ENCODE assay signal across 1 cellular context in the genomic region with DNA sequence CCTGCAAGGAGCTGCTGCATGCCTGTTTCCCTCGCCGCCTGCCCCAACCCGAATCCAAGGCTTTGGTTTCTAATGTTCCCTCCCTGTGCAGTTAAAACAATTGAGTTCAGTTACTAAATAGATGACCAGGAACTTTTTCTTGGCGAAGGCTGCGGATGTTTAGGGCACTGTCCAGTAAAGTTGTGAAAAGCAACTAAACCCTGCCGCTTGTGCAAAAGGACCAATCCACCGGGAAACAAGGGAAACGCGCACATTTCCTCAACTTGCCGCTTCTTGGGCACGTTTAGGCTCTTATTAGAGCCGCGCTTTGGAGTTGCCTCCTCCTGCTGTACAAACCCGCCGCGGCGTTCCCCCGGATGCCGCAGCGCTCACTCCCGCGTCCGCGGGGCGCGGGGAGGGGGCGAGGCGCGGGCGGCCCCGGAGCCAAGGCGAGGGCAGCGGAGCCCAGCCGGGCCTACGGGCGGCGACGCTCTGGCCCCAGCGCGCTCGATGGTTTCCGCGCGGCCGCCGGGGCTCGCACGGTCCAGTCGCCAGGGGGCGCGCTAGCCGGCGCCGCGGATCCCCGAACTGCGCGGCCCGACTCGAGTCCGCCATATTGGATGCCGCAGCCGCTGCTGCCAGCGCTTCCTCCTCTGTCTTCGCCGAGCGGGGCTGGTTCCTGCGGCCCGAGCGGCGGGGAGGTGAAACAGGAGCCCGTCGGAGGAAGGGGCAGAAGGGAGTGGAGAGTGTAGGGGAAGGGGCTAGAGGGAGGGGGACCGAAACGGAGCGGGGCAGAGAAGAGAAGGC.
TF ChIP-seq lines count a peak whose summit lies in the region.

A gene with protein sequence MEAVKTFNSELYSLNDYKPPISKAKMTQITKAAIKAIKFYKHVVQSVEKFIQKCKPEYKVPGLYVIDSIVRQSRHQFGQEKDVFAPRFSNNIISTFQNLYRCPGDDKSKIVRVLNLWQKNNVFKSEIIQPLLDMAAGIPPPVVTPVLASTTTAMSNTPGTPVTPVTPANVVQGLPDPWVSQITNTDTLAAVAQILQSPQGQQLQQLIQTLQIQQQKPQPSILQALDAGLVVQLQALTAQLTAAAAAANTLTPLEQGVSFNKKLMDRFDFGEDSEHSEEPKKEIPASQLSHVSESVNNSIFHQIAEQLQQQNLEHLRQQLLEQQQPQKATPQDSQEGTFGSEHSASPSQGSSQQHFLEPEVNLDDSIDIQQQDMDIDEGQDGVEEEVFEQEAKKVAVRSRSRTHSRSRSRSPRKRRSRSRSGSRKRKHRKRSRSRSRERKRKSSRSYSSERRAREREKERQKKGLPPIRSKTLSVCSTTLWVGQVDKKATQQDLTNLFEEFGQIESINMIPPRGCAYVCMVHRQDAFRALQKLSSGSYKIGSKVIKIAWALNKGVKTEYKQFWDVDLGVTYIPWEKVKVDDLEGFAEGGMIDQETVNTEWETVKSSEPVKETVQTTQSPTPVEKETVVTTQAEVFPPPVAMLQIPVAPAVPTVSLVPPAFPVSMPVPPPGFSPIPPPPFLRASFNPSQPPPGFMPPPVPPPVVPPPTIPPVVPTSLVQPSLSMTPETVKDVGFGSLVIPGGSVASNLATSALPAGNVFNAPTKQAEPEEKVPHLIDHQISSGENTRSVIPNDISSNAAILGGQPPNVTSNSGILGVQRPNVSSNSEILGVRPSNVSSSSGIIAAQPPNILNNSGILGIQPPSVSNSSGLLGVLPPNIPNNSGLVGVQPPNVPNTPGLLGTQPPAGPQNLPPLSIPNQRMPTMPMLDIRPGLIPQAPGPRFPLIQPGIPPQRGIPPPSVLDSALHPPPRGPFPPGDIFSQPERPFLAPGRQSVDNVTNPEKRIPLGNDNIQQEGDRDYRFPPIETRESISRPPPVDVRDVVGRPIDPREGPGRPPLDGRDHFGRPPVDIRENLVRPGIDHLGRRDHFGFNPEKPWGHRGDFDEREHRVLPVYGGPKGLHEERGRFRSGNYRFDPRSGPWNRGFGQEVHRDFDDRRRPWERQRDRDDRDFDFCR (N-terminal part only) (plus strand): TSS at position 593 of the 786 bp plus-strand sequence. CDS start 485 bp downstream, outside the sequence.

TF ChIP-seq in HepG2, 621 proteins besides CTCF, POLR2A, EP300 and RAD21 (continued from another document and continues in another):
- TF ChIP-seq ZNF687 (CRISPR knock-in tag; IDR thresholded peaks at IDR 0.05), result peak; percentile 80
- peak; percentile 87; the same call in 1 of the 2 replicates for TF ChIP-seq RFXAP (CRISPR knock-in tag; IDR thresholded peaks at IDR 0.05; ENCODE audit: borderline replicate concordance)
- TF ChIP-seq ZNF841 (CRISPR knock-in tag; IDR thresholded peaks at IDR 0.05; ENCODE audit: borderline replicate concordance), result peak; percentile 32; the same call in 1 of the 2 replicates
- 0 out of 2 replicates have a peak, but pooled peaks have one; percentile 6 for TF ChIP-seq FOXO4 (CRISPR knock-in tag; conservative IDR thresholded peaks at IDR 0.05)
- no peak; the same call in 1 of the 2 replicates for TF ChIP-seq ZNF30 (CRISPR knock-in tag; IDR thresholded peaks at IDR 0.05)
- TF ChIP-seq ZSCAN5A (CRISPR knock-in tag; IDR thresholded peaks at IDR 0.05; ENCODE audit: borderline replicate concordance), result peak; percentile 90; the same call in 1 of the 2 replicates
- TF ChIP-seq CEBPG (CRISPR knock-in tag; IDR thresholded peaks at IDR 0.05), result no peak
- TF ChIP-seq, protein P1, sequence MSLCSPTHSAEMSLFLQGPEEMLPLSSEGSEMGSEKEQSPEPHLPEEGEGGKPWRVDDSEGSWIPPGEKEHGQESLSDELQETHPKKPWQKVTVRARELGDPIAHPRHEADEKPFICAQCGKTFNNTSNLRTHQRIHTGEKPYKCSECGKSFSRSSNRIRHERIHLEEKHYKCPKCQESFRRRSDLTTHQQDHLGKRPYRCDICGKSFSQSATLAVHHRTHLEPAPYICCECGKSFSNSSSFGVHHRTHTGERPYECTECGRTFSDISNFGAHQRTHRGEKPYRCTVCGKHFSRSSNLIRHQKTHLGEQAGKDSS (CRISPR knock-in tag; IDR thresholded peaks at IDR 0.05; ENCODE audit: borderline replicate concordance, low read depth), result peak; percentile 67
- TF ChIP-seq ZNF713 (CRISPR knock-in tag; IDR thresholded peaks at IDR 0.05), result no peak
- TF ChIP-seq ZNF124 (CRISPR knock-in tag; IDR thresholded peaks at IDR 0.05), result 0 out of 2 replicates have a peak, but pooled peaks have one; percentile 42
- no peak for TF ChIP-seq ZNF616 (CRISPR knock-in tag; IDR thresholded peaks at IDR 0.05; ENCODE audit: low read depth)
- TF ChIP-seq HMGA1 (CRISPR knock-in tag; conservative IDR thresholded peaks at IDR 0.05), result no peak
- TF ChIP-seq PREB (CRISPR knock-in tag; IDR thresholded peaks at IDR 0.05), result no peak
- TF ChIP-seq ZNF503 (CRISPR knock-in tag; IDR thresholded peaks at IDR 0.05), result no peak; the same call in 1 of the 2 replicates
- TF ChIP-seq ZNF282 (IDR thresholded peaks at IDR 0.05; ENCODE audit: partially characterized antibody), result no peak
- peak; percentile 8; the same call in 1 of the 2 replicates for TF ChIP-seq KAT8 (CRISPR knock-in tag; IDR thresholded peaks at IDR 0.05)
- no peak for TF ChIP-seq ARID2 (CRISPR knock-in tag; IDR thresholded peaks at IDR 0.05; ENCODE audit: borderline replicate concordance)
- TF ChIP-seq ZNF674 (CRISPR knock-in tag; IDR thresholded peaks at IDR 0.05; ENCODE audit: low read depth), result no peak
- TF ChIP-seq SRF (IDR thresholded peaks at IDR 0.05; ENCODE audit: low read depth, low read length), result no peak
- no peak for TF ChIP-seq ZNF280B (CRISPR knock-in tag; IDR thresholded peaks at IDR 0.05; ENCODE audit: borderline replicate concordance)
- no peak for TF ChIP-seq KLF13 (CRISPR knock-in tag; IDR thresholded peaks at IDR 0.05)
- TF ChIP-seq FOSL1 (CRISPR knock-in tag; IDR thresholded peaks at IDR 0.05; ENCODE audit: borderline replicate concordance), result no peak
- TF ChIP-seq HNRNPLL (IDR thresholded peaks at IDR 0.05; ENCODE audit: low read depth, low read length, poor library complexity, severe bottlenecking), result peak; percentile 39
- TF ChIP-seq ZNF441 (CRISPR knock-in tag; IDR thresholded peaks at IDR 0.05; ENCODE audit: borderline replicate concordance), result no peak; the same call in 1 of the 2 replicates
- TF ChIP-seq SPEN (CRISPR knock-in tag; IDR thresholded peaks at IDR 0.05; ENCODE audit: low read depth), result peak; percentile 86
- TF ChIP-seq, protein P2, sequence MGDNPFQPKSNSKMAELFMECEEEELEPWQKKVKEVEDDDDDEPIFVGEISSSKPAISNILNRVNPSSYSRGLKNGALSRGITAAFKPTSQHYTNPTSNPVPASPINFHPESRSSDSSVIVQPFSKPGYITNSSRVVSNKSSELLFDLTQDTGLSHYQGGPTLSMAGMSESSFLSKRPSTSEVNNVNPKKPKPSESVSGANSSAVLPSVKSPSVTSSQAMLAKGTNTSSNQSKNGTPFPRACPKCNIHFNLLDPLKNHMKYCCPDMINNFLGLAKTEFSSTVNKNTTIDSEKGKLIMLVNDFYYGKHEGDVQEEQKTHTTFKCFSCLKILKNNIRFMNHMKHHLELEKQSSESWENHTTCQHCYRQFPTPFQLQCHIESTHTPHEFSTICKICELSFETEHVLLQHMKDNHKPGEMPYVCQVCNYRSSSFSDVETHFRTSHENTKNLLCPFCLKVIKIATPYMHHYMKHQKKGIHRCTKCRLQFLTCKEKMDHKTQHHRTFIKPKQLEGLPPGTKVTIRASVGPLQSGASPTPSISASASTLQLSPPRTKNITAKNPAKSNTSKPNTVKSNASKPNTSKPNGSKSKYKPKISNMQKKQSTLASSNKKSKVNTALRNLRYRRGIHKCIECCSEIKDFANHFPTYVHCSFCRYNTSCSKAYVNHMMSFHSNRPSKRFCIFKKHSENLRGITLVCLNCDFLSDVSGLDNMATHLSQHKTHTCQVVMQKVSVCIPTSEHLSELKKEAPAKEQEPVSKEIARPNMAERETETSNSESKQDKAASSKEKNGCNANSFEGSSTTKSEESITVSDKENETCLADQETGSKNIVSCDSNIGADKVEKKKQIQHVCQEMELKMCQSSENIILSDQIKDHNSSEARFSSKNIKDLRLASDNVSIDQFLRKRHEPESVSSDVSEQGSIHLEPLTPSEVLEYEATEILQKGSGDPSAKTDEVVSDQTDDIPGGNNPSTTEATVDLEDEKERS (CRISPR knock-in tag; IDR thresholded peaks at IDR 0.05), result no peak
